8 cellular contexts compared by ENCODE assay signal in the genomic region with DNA sequence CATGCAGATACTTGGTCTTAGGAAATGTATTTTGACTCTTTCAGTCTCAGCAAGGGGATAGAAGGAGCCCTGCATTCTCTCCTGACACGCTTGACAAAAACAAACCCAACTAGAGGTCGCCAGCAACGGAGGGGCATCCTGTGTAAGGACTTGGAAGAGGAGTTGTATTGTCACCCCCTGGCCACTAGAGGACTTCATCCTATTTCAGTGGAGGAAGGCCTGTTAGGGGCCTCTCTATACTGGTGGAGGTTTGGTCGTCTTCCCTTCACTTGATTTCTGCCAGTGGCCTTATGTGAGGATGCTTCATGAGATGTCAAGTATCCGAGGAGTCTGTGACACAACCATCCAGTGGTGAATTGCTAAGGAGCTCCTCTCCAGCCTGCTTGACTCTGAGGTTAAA.
DNase-seq lines count a peak whose midpoint lies in the region; ATAC-seq, FAIRE-seq and TF ChIP-seq lines count a peak whose summit lies in the region.

No MANE protein-coding gene starts in this region.

- H3K27me3 Mint-ChIP-seq in natural killer cell (ENCODE audit: low read depth in 2 of 2): peaks cover 0 to 14% of the 10 kb centered on the region in 2 donors
- H3K27me3 Mint-ChIP-seq in stimulated activated naive B cell treated with anti-CD40 and anti-IgM and Interleukin-4, amounts not matched to agents 10 μg/mL and 1 μg/mL and 100 μg/mL, for 72 hours: no peaks in the 10 kb centered on the region

- no peak for ATAC-seq in natural killer cell
- no peak for ATAC-seq in stimulated activated naive B cell treated with anti-CD40 and anti-IgM and Interleukin-4, amounts not matched to agents 10 μg/mL and 1 μg/mL and 100 μg/mL, for 72 hours (replicated peaks)

- intact Hi-C loops in natural killer cell (cut with micrococcal nuclease): no loop called here

- DNase-seq in A172 (ENCODE audit: low spot score) (peak; percentile 44), NB4 (ENCODE audit: low read depth) (peak; percentile 57), fibroblast of gingiva (ENCODE audit: low read depth) (peak; percentile 11), urothelium cell line (ENCODE audit: low spot score) (peak; percentile 30), natural killer cell (no peak), ecto neural progenitor cell (ENCODE audit: low spot score) (no peak)
- DNase-seq in stimulated activated naive B cell treated with anti-CD40 and anti-IgM and Interleukin-4, amounts not matched to agents 10 μg/mL and 1 μg/mL and 100 μg/mL, for 72 hours: no peak

- no peak overlapping the region for H3K27ac Mint-ChIP-seq in natural killer cell
- H3K27ac Mint-ChIP-seq in stimulated activated naive B cell treated with anti-CD40 and anti-IgM and Interleukin-4, amounts not matched to agents 10 μg/mL and 1 μg/mL and 100 μg/mL, for 72 hours: no peak overlapping the region

- H3K4me1 Mint-ChIP-seq in natural killer cell: no peaks in the 10 kb centered on the region
- no peaks in the 10 kb centered on the region for H3K4me1 Mint-ChIP-seq in stimulated activated naive B cell treated with anti-CD40 and anti-IgM and Interleukin-4, amounts not matched to agents 10 μg/mL and 1 μg/mL and 100 μg/mL, for 72 hours

- H3K36me3 Mint-ChIP-seq in natural killer cell: no peaks in the 10 kb centered on the region
- no peaks in the 10 kb centered on the region for H3K36me3 Mint-ChIP-seq in stimulated activated naive B cell treated with anti-CD40 and anti-IgM and Interleukin-4, amounts not matched to agents 10 μg/mL and 1 μg/mL and 100 μg/mL, for 72 hours

- TF ChIP-seq CTCF in GM12872 (IDR thresholded peaks at IDR 0.05; ENCODE audit: insufficient read depth, low read depth, low read length): peak; percentile 84
- peak; percentile 41 for TF ChIP-seq CTCF in NB4 (IDR thresholded peaks at IDR 0.05; ENCODE audit: low read depth, low read length)
- no peak for TF ChIP-seq CTCF in natural killer cell (IDR thresholded peaks at IDR 0.05)

- no peak overlapping the region for H3K4me3 Mint-ChIP-seq in natural killer cell
- H3K4me3 Mint-ChIP-seq in stimulated activated naive B cell treated with anti-CD40 and anti-IgM and Interleukin-4, amounts not matched to agents 10 μg/mL and 1 μg/mL and 100 μg/mL, for 72 hours: no peak overlapping the region

- FAIRE-seq in urothelium cell line (lab: Jason Lieb, UNC): no peak

- no peaks in the 10 kb centered on the region for H3K9me3 Mint-ChIP-seq in natural killer cell
- no peaks in the 10 kb centered on the region for H3K9me3 Mint-ChIP-seq in stimulated activated naive B cell treated with anti-CD40 and anti-IgM and Interleukin-4, amounts not matched to agents 10 μg/mL and 1 μg/mL and 100 μg/mL, for 72 hours

- no peak for TF ChIP-seq POLR2A in NB4 (IDR thresholded peaks at IDR 0.05; ENCODE audit: extremely low read depth, insufficient read length)

- no peak overlapping the region for H3K4me3 ChIP-seq in NB4 (ENCODE audit: low read depth, low read length)

Comparison
In these comparisons a context has a peak if more than half of its experiments do, and no peak if none do; other contexts are left out.
1. DNase-seq: peak in A172 (single experiment), NB4 (single experiment), fibroblast of gingiva (single experiment) and urothelium cell line (single experiment); none in natural killer cell (single experiment), stimulated activated naive B cell treated with anti-CD40 and anti-IgM and Interleukin-4, amounts not matched to agents 10 μg/mL and 1 μg/mL and 100 μg/mL, for 72 hours (single experiment) and ecto neural progenitor cell (single experiment).